ENCODE assay signal across 14 cellular contexts in genomic region chr2:109196081-109196875, GRCh38.
DNase-seq lines count a peak whose midpoint lies in the region; ATAC-seq, FAIRE-seq and TF ChIP-seq lines count a peak whose summit lies in the region.
"Had no signal": no experiment of that assay in that cellular context is flagged by ENCODE, and none has a peak within 500 bp of the region (broad histone marks: within the 10 kb centered on the region; RNA-seq: fewer than 3 reads in every experiment).

No MANE protein-coding gene starts in this region.

- intact Hi-C loops in kidney (cut with DNase I) = no loop called here

- peak; percentile 15 for DNase-seq in DMS79 treated with DMSO at 0.1 percent for 48 hours (lab: John Stamatoyannopoulos, UW)
- DNase-seq in DMS79 (lab: John Stamatoyannopoulos, UW) = no peak
- no peak for DNase-seq in coronary artery (ENCODE audit: low spot score)
- peak; percentile 64 for DNase-seq in kidney
- peak; percentile 60 for DNase-seq in type B pancreatic cell (ENCODE audit: extremely low spot score, unreplicated experiment)
- DNase-seq in OCI-M1 (lab: John Stamatoyannopoulos, UW) = no peak
- DNase-seq in DMS 273 treated with DMSO at 0.1 percent for 48 hours (lab: John Stamatoyannopoulos, UW) = no peak
- DNase-seq: DMS153, NCI-H1092, NCI-H1694 had no signal

- no peaks in the 10 kb centered on the region for H3K36me3 Mint-ChIP-seq in type B pancreatic cell

- peaks cover 3% of the 10 kb centered on the region for H3K27me3 Mint-ChIP-seq in type B pancreatic cell

- peaks cover 16 to 19% of the 10 kb centered on the region in 2 donors for H3K4me1 ChIP-seq in kidney (ENCODE audit: control insufficient read depth in 1 of 2, insufficient read depth in 1 of 2, low read depth in 1 of 2, low read length in 2 of 2)

- H3K27ac ChIP-seq in coronary artery (peak overlapping the region; percentile 53 to 77), kidney (ENCODE audit: low read depth in 2 of 2, low read length in 2 of 2) (peak overlapping the region; percentile 11 to 15)
- H3K27ac ChIP-seq: 22Rv1, C4-2B had no signal

- no peak overlapping the region for H3K9ac ChIP-seq in kidney (ENCODE audit: low read length in 2 of 2)

- no peaks in the 10 kb centered on the region for H3K9me3 Mint-ChIP-seq in type B pancreatic cell

- no peak overlapping the region for H3K27ac Mint-ChIP-seq in type B pancreatic cell

- no peaks in the 10 kb centered on the region for H3K36me3 ChIP-seq in kidney (ENCODE audit: control insufficient read depth in 1 of 2, insufficient read depth in 2 of 2, low read length in 2 of 2)

- no peaks in the 10 kb centered on the region for H3K9me3 ChIP-seq in kidney (ENCODE audit: control insufficient read depth in 1 of 2, low read length in 2 of 2)

- H3K4me1 Mint-ChIP-seq in type B pancreatic cell (ENCODE audit: unreplicated experiment) = peaks cover 34% of the 10 kb centered on the region

- no peak for FAIRE-seq in kidney (lab: Jason Lieb, UNC)

- no peak overlapping the region for H3K4me3 ChIP-seq in coronary artery
- no peak overlapping the region for H3K4me3 ChIP-seq in kidney (ENCODE audit: low read length in 2 of 2)

- H3K4me3 Mint-ChIP-seq in type B pancreatic cell = no peak overlapping the region

- no peak for ATAC-seq in GM18909 (IDR thresholded peaks at IDR 0.05; ENCODE audit: poor library complexity, unreplicated experiment)
- ATAC-seq: HCT116 had no signal

- TF ChIP-seq CTCF in coronary artery (IDR thresholded peaks at IDR 0.05) (no peak), kidney (IDR thresholded peaks at IDR 0.05; ENCODE audit: borderline replicate concordance, extremely low read depth, insufficient read depth) (no peak), type B pancreatic cell (conservative IDR thresholded peaks at IDR 0.05) (no peak)

Comparison
In these comparisons a context has a peak if more than half of its experiments do, and no peak if none do; other contexts are left out.
1. DNase-seq: peak in DMS79 treated with DMSO at 0.1 percent for 48 hours (single experiment), kidney (single experiment) and type B pancreatic cell (single experiment); none in DMS79 (single experiment), coronary artery (single experiment), OCI-M1 (single experiment) and DMS 273 treated with DMSO at 0.1 percent for 48 hours (single experiment).